In genomic region chr4:8606966-8607365, GRCh38 we compare ENCODE assay signal across 19 cellular contexts. TPM values are rescaled to one million over a fixed set of nuclear protein-coding genes. Genes with fewer than 3 reads are reported as not detected.
"Had no signal": no experiment of that assay in that cellular context is flagged by ENCODE, and none has a peak within 500 bp of the region (broad histone marks: within the 10 kb centered on the region; RNA-seq: fewer than 3 reads in every experiment).

No MANE protein-coding gene starts in this region.

- FAIRE-seq: TTC549 had no signal

- DNase-seq: activated gamma-delta T cell, NCI-H187, NCI-H2081 treated with DMSO at 0.1 percent for 48 hours, NCI-H226, NCI-H446 treated with DMSO at 0.1 percent for 48 hours, RPMI8226, SHP77 treated with DMSO at 0.1 percent for 48 hours had no signal

- H3K9me3 ChIP-seq: ascending aorta, Peyer's patch, SJSA1, SK-N-SH had no signal

- H3K9ac ChIP-seq: SK-N-SH had no signal

- H3K4me2 ChIP-seq: SK-N-SH had no signal

- ATAC-seq: activated CD4-positive, alpha-beta T cell treated with anti-CD3 and anti-CD28 coated beads for 36 hours; activated CD4-positive, CD25-positive, alpha-beta regulatory T cell treated with anti-CD3 and anti-CD28 coated beads, Interleukin-2, amount 50 U/mL, for 24 hours had no signal

- H3K4me1 ChIP-seq: ascending aorta, Peyer's patch had no signal

- H3K4me3 ChIP-seq: ascending aorta, cardiac muscle cell, Peyer's patch, SJSA1 had no signal

- H3K27ac ChIP-seq: ascending aorta, cardiac muscle cell, Peyer's patch, SJSA1 had no signal

- H3K36me3 ChIP-seq: ascending aorta, cardiac muscle cell, Peyer's patch had no signal

- H3K27me3 ChIP-seq: ascending aorta, cardiac muscle cell, Peyer's patch, SJSA1 had no signal

RNA-seq across cellular contexts. Expression of gene CPZ, which starts 14.4 kb away (rescaled TPM):
- total RNA-seq: activated CD4-positive, alpha-beta T cell treated with anti-CD3 and anti-CD28 coated beads for 36 hours; activated CD4-positive, alpha-beta T cell treated with anti-CD3 and anti-CD28 coated beads, Interleukin-2, amount 10 ng/mL, durations not matched to agents 7 days and 5 days; activated naive CD8-positive, alpha-beta T cell treated with anti-CD3 and anti-CD28 coated beads, Interleukin-2, amount 10 ng/mL, durations not matched to agents 7 days and 5 days; activated T-helper 2 cell treated with anti-CD3 and anti-CD28 coated beads, Interferon-gamma antibody, Interleukin-2, Interleukin-4, amounts not matched to agents 10 μg/mL and 5 μg/mL and 100 μg/mL, durations not matched to agents 14 hours and 24 hours and 36 hours had no signal
- polyA plus RNA-seq: SK-N-SH had no signal

RNA-seq across cellular contexts. Expression of gene GPR78, which starts 26.8 kb away (rescaled TPM):
- total RNA-seq: activated CD4-positive, alpha-beta T cell treated with anti-CD3 and anti-CD28 coated beads for 36 hours; activated CD4-positive, alpha-beta T cell treated with anti-CD3 and anti-CD28 coated beads, Interleukin-2, amount 10 ng/mL, durations not matched to agents 7 days and 5 days; activated CD8-positive, alpha-beta T cell treated with anti-CD3 and anti-CD28 coated beads, Interleukin-2, amount 10 ng/mL, durations not matched to agents 7 days and 5 days; activated naive CD8-positive, alpha-beta T cell treated with anti-CD3 and anti-CD28 coated beads, Interleukin-2, amount 10 ng/mL, durations not matched to agents 7 days and 5 days; activated T-helper 2 cell treated with anti-CD3 and anti-CD28 coated beads, Interferon-gamma antibody, Interleukin-2, Interleukin-4, amounts not matched to agents 10 μg/mL and 5 μg/mL and 100 μg/mL, durations not matched to agents 14 hours and 24 hours and 36 hours; ascending aorta; Peyer's patch had no signal
- polyA plus RNA-seq: SK-N-SH had no signal
